Comparison of ENCODE assay signal across 1 cellular context in genomic region chr6:53067799-53068442, GRCh38.
A peak's percentile ranks its signal among the peaks of the same experiment; 100 is the strongest.
TF ChIP-seq lines count a peak whose summit lies in the region.

No MANE protein-coding gene starts in this region.

TF ChIP-seq in K562, 482 proteins besides CTCF, POLR2A, EP300 and RAD21 (continued from another document and continues in another):
- TF ChIP-seq MNT (conservative IDR thresholded peaks at IDR 0.05) = peak in 1 of 2 experiments; percentile 35; a peak in 2 of 4 replicates
- TF ChIP-seq JUND (IDR thresholded peaks at IDR 0.05; ENCODE audit: borderline replicate concordance, low read depth, low read length) = peak; percentile 39; the same call in 1 of the 2 replicates
- no peak; the same call in 2 of the 3 replicates for TF ChIP-seq JUND (tag; IDR thresholded peaks at IDR 0.05; ENCODE audit: borderline replicate concordance, low read depth, low read length)
- no peak for TF ChIP-seq ZBTB17 (CRISPR knock-in tag; IDR thresholded peaks at IDR 0.05)
- no peak for TF ChIP-seq BRF2 (IDR thresholded peaks at IDR 0.05; ENCODE audit: borderline replicate concordance, insufficient read depth, insufficient read length)
- TF ChIP-seq ETS1 (conservative IDR thresholded peaks at IDR 0.05; ENCODE audit: control insufficient read depth, low read depth, low read length) = no peak
- TF ChIP-seq ZNF316 (IDR thresholded peaks at IDR 0.05) = no peak
- TF ChIP-seq PHF21A (IDR thresholded peaks at IDR 0.05; ENCODE audit: borderline replicate concordance, low read depth) = no peak
- no peak for TF ChIP-seq TEAD1 (CRISPR knock-in tag; IDR thresholded peaks at IDR 0.05)
- 0 out of 2 replicates have a peak, but pooled peaks have one; percentile 44 for TF ChIP-seq MEF2D (tag; conservative IDR thresholded peaks at IDR 0.05; ENCODE audit: low read depth)
- TF ChIP-seq, protein P1, sequence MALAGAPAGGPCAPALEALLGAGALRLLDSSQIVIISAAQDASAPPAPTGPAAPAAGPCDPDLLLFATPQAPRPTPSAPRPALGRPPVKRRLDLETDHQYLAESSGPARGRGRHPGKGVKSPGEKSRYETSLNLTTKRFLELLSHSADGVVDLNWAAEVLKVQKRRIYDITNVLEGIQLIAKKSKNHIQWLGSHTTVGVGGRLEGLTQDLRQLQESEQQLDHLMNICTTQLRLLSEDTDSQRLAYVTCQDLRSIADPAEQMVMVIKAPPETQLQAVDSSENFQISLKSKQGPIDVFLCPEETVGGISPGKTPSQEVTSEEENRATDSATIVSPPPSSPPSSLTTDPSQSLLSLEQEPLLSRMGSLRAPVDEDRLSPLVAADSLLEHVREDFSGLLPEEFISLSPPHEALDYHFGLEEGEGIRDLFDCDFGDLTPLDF (CRISPR knock-in tag; IDR thresholded peaks at IDR 0.05) = no peak
- TF ChIP-seq KAT2B (IDR thresholded peaks at IDR 0.05; ENCODE audit: low read depth, low read length) = no peak
- peak; percentile 66 for TF ChIP-seq GATA2 (CRISPR knock-in tag; IDR thresholded peaks at IDR 0.05)
- TF ChIP-seq, protein P2, sequence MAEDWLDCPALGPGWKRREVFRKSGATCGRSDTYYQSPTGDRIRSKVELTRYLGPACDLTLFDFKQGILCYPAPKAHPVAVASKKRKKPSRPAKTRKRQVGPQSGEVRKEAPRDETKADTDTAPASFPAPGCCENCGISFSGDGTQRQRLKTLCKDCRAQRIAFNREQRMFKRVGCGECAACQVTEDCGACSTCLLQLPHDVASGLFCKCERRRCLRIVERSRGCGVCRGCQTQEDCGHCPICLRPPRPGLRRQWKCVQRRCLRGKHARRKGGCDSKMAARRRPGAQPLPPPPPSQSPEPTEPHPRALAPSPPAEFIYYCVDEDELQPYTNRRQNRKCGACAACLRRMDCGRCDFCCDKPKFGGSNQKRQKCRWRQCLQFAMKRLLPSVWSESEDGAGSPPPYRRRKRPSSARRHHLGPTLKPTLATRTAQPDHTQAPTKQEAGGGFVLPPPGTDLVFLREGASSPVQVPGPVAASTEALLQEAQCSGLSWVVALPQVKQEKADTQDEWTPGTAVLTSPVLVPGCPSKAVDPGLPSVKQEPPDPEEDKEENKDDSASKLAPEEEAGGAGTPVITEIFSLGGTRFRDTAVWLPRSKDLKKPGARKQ (CRISPR knock-in tag; IDR thresholded peaks at IDR 0.05) = no peak
- TF ChIP-seq, protein P3, sequence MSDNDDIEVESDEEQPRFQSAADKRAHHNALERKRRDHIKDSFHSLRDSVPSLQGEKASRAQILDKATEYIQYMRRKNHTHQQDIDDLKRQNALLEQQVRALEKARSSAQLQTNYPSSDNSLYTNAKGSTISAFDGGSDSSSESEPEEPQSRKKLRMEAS (CRISPR knock-in tag; IDR thresholded peaks at IDR 0.05) = no peak
- no peak for TF ChIP-seq SMAD1 (IDR thresholded peaks at IDR 0.05; ENCODE audit: low read depth, low read length, partially characterized antibody)
- peak; percentile 98 for TF ChIP-seq MEIS2 (IDR thresholded peaks at IDR 0.05; ENCODE audit: partially characterized antibody)
- peak in 1 of 2 experiments; percentile 56; a peak in 1 of 3 replicates for TF ChIP-seq CBX3 (IDR thresholded peaks at IDR 0.05; ENCODE audit: borderline replicate concordance in 1 of 2, low read length in 2 of 2)
- TF ChIP-seq HCFC1 (IDR thresholded peaks at IDR 0.05; ENCODE audit: low read depth, low read length) = no peak
- 0 out of 2 replicates have a peak, but pooled peaks have one; percentile 12 for TF ChIP-seq ZNF444 (CRISPR knock-in tag; IDR thresholded peaks at IDR 0.05)
- TF ChIP-seq, protein P4, sequence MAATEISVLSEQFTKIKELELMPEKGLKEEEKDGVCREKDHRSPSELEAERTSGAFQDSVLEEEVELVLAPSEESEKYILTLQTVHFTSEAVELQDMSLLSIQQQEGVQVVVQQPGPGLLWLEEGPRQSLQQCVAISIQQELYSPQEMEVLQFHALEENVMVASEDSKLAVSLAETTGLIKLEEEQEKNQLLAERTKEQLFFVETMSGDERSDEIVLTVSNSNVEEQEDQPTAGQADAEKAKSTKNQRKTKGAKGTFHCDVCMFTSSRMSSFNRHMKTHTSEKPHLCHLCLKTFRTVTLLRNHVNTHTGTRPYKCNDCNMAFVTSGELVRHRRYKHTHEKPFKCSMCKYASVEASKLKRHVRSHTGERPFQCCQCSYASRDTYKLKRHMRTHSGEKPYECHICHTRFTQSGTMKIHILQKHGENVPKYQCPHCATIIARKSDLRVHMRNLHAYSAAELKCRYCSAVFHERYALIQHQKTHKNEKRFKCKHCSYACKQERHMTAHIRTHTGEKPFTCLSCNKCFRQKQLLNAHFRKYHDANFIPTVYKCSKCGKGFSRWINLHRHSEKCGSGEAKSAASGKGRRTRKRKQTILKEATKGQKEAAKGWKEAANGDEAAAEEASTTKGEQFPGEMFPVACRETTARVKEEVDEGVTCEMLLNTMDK (IDR thresholded peaks at IDR 0.05; ENCODE audit: borderline replicate concordance, insufficient read depth, low read depth, low read length, poor library complexity, severe bottlenecking) = no peak
- no peak for TF ChIP-seq ZNF140 (CRISPR knock-in tag; IDR thresholded peaks at IDR 0.05)
- no peak for TF ChIP-seq ZC3H8 (IDR thresholded peaks at IDR 0.05)
- no peak for TF ChIP-seq ZNF324 (CRISPR knock-in tag; IDR thresholded peaks at IDR 0.05)
- no peak for TF ChIP-seq ZNF586 (CRISPR knock-in tag; conservative IDR thresholded peaks at IDR 0.05)
- peak; percentile 96 for TF ChIP-seq SMARCA4 (IDR thresholded peaks at IDR 0.05)
- no peak for TF ChIP-seq ZNF134 (CRISPR knock-in tag; conservative IDR thresholded peaks at IDR 0.05)
- no peak for TF ChIP-seq SMC3 (conservative IDR thresholded peaks at IDR 0.05; ENCODE audit: insufficient read depth, low read depth, low read length)
- no peak for TF ChIP-seq ZNF507 (tag; conservative IDR thresholded peaks at IDR 0.05)
- TF ChIP-seq, protein P5, sequence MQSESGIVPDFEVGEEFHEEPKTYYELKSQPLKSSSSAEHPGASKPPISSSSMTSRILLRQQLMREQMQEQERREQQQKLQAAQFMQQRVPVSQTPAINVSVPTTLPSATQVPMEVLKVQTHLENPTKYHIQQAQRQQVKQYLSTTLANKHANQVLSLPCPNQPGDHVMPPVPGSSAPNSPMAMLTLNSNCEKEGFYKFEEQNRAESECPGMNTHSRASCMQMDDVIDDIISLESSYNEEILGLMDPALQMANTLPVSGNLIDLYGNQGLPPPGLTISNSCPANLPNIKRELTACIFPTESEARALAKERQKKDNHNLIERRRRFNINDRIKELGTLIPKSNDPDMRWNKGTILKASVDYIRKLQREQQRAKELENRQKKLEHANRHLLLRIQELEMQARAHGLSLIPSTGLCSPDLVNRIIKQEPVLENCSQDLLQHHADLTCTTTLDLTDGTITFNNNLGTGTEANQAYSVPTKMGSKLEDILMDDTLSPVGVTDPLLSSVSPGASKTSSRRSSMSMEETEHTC (IDR thresholded peaks at IDR 0.05) = no peak
- TF ChIP-seq RBM34 (IDR thresholded peaks at IDR 0.05; ENCODE audit: borderline replicate concordance, insufficient read depth, low read length) = no peak
- TF ChIP-seq U2AF2 (optimal IDR thresholded peaks at IDR 0.05; ENCODE audit: low read depth, low read length) = no peak
- TF ChIP-seq SRSF7 (optimal IDR thresholded peaks at IDR 0.05; ENCODE audit: low read depth, low read length) = no peak
- no peak for TF ChIP-seq FUS (optimal IDR thresholded peaks at IDR 0.05; ENCODE audit: low read depth, low read length)
- TF ChIP-seq CBX1 (IDR thresholded peaks at IDR 0.05; ENCODE audit: low read depth) = no peak
- TF ChIP-seq KDM2B (CRISPR knock-in tag; IDR thresholded peaks at IDR 0.05) = no peak
- TF ChIP-seq, protein P6, sequence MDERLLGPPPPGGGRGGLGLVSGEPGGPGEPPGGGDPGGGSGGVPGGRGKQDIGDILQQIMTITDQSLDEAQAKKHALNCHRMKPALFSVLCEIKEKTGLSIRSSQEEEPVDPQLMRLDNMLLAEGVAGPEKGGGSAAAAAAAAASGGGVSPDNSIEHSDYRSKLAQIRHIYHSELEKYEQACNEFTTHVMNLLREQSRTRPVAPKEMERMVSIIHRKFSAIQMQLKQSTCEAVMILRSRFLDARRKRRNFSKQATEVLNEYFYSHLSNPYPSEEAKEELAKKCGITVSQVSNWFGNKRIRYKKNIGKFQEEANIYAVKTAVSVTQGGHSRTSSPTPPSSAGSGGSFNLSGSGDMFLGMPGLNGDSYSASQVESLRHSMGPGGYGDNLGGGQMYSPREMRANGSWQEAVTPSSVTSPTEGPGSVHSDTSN (CRISPR knock-in tag; IDR thresholded peaks at IDR 0.05; ENCODE audit: low read depth) = peak; percentile 34; the same call in 1 of the 2 replicates
- TF ChIP-seq, protein P6 (tag; conservative IDR thresholded peaks at IDR 0.05; ENCODE audit: low read depth) = peak; percentile 96
- TF ChIP-seq, protein P7, sequence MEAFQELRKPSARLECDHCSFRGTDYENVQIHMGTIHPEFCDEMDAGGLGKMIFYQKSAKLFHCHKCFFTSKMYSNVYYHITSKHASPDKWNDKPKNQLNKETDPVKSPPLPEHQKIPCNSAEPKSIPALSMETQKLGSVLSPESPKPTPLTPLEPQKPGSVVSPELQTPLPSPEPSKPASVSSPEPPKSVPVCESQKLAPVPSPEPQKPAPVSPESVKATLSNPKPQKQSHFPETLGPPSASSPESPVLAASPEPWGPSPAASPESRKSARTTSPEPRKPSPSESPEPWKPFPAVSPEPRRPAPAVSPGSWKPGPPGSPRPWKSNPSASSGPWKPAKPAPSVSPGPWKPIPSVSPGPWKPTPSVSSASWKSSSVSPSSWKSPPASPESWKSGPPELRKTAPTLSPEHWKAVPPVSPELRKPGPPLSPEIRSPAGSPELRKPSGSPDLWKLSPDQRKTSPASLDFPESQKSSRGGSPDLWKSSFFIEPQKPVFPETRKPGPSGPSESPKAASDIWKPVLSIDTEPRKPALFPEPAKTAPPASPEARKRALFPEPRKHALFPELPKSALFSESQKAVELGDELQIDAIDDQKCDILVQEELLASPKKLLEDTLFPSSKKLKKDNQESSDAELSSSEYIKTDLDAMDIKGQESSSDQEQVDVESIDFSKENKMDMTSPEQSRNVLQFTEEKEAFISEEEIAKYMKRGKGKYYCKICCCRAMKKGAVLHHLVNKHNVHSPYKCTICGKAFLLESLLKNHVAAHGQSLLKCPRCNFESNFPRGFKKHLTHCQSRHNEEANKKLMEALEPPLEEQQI (IDR thresholded peaks at IDR 0.05) = no peak
- TF ChIP-seq GABPA (tag; conservative IDR thresholded peaks at IDR 0.05; ENCODE audit: low read depth) = no peak
- TF ChIP-seq ZNF584 (CRISPR knock-in tag; IDR thresholded peaks at IDR 0.05; ENCODE audit: low read depth) = no peak; the same call in 1 of the 2 replicates
- TF ChIP-seq ATF1 (CRISPR knock-in tag; IDR thresholded peaks at IDR 0.05) = no peak
- no peak for TF ChIP-seq ATF1 (tag; IDR thresholded peaks at IDR 0.05)
- TF ChIP-seq KLF16 (IDR thresholded peaks at IDR 0.05) = peak; percentile 87
- no peak for TF ChIP-seq NR2F6 (CRISPR knock-in tag; IDR thresholded peaks at IDR 0.05)
- no peak for TF ChIP-seq ZNF707 (CRISPR knock-in tag; conservative IDR thresholded peaks at IDR 0.05)
- TF ChIP-seq, protein P8, sequence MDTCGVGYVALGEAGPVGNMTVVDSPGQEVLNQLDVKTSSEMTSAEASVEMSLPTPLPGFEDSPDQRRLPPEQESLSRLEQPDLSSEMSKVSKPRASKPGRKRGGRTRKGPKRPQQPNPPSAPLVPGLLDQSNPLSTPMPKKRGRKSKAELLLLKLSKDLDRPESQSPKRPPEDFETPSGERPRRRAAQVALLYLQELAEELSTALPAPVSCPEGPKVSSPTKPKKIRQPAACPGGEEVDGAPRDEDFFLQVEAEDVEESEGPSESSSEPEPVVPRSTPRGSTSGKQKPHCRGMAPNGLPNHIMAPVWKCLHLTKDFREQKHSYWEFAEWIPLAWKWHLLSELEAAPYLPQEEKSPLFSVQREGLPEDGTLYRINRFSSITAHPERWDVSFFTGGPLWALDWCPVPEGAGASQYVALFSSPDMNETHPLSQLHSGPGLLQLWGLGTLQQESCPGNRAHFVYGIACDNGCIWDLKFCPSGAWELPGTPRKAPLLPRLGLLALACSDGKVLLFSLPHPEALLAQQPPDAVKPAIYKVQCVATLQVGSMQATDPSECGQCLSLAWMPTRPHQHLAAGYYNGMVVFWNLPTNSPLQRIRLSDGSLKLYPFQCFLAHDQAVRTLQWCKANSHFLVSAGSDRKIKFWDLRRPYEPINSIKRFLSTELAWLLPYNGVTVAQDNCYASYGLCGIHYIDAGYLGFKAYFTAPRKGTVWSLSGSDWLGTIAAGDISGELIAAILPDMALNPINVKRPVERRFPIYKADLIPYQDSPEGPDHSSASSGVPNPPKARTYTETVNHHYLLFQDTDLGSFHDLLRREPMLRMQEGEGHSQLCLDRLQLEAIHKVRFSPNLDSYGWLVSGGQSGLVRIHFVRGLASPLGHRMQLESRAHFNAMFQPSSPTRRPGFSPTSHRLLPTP (IDR thresholded peaks at IDR 0.05; ENCODE audit: borderline replicate concordance, extremely low read depth, insufficient read length) = no peak
